23 cellular contexts compared by ENCODE assay signal in the genomic region with DNA sequence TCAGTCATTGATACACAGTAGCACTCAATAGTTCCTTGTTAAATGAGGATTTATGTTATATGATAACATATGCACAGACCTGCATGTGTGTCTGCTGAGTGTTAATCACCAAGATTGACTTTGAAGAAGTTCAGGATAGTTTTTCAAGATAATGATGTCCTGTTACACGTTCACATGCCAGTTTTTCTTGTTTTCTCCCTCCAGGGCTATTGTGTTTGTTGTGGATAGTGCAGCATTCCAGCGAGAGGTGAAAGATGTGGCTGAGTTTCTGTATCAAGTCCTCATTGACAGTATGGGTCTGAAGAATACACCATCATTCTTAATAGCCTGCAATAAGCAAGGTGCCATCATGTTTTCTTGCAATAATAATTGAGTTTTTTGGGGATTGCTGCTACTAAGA.
"Had no signal": no experiment of that assay in that cellular context is flagged by ENCODE, and none has a peak within 500 bp of the region (broad histone marks: within the 10 kb centered on the region; RNA-seq: fewer than 3 reads in every experiment).

No MANE protein-coding gene starts in this region.

- DNase-seq: colonic mucosa; cortex of kidney; effector CD8-positive, alpha-beta T cell; effector memory CD8-positive, alpha-beta T cell; endodermal cell; erythroblast; esophagus squamous epithelium; foreskin fibroblast; foreskin melanocyte; gastrocnemius medialis; glutamatergic neuron; heart right ventricle; hippocampal formation; left cardiac atrium; left lung; left ventricle myocardium superior; lower lobe of right lung; mesendoderm; midbrain had no signal

- H3K27me3 ChIP-seq: colonic mucosa, esophagus squamous epithelium, gastrocnemius medialis, heart right ventricle, left lung had no signal

- H3K4me1 Mint-ChIP-seq: endodermal cell had no signal

- H3K9me3 Mint-ChIP-seq: dendritic cell treated with granulocyte-macrophage colony-stimulating factor and Interleukin-4, amounts not matched to agents 40 ng/mL and 50 ng/mL, for 4 days; effector memory CD8-positive, alpha-beta T cell; endodermal cell; memory B cell had no signal

- H3K27ac Mint-ChIP-seq: dendritic cell treated with granulocyte-macrophage colony-stimulating factor and Interleukin-4, amounts not matched to agents 40 ng/mL and 50 ng/mL, for 4 days; effector memory CD8-positive, alpha-beta T cell; endodermal cell had no signal

- H3K4me1 ChIP-seq: colonic mucosa, gastrocnemius medialis, left lung, lower lobe of right lung had no signal

- H3K4me3 Mint-ChIP-seq: dendritic cell treated with granulocyte-macrophage colony-stimulating factor and Interleukin-4, amounts not matched to agents 40 ng/mL and 50 ng/mL, for 4 days; effector memory CD8-positive, alpha-beta T cell; endodermal cell; memory B cell had no signal

- H3K9me3 ChIP-seq: colonic mucosa, esophagus squamous epithelium, gastrocnemius medialis, heart right ventricle, left lung, lower lobe of right lung had no signal

- H3K27ac ChIP-seq: colonic mucosa, epithelial cell of prostate, esophagus squamous epithelium, gastrocnemius medialis, heart right ventricle, left lung, lower lobe of right lung had no signal

- H3K4me3 ChIP-seq: colonic mucosa, esophagus squamous epithelium, gastrocnemius medialis, heart right ventricle, left lung, lower lobe of right lung had no signal

- H3K27me3 Mint-ChIP-seq: dendritic cell treated with granulocyte-macrophage colony-stimulating factor and Interleukin-4, amounts not matched to agents 40 ng/mL and 50 ng/mL, for 4 days; effector memory CD8-positive, alpha-beta T cell; memory B cell had no signal

- ATAC-seq: effector memory CD8-positive, alpha-beta T cell; esophagus mucosa; gastrocnemius medialis; heart right ventricle; left cardiac atrium; left lung; left ventricle myocardium superior; lower lobe of right lung had no signal
